ENCODE assay signal across 18 cellular contexts in genomic region chr10:77576633-77577032, GRCh38.
DNase-seq lines count a peak whose midpoint lies in the region; ATAC-seq and TF ChIP-seq lines count a peak whose summit lies in the region.
"Had no signal": no experiment of that assay in that cellular context is flagged by ENCODE, and none has a peak within 500 bp of the region (broad histone marks: within the 10 kb centered on the region; RNA-seq: fewer than 3 reads in every experiment).

No MANE protein-coding gene starts in this region.

- no peaks in the 10 kb centered on the region for H3K36me3 ChIP-seq in Panc1 (ENCODE audit: control insufficient read depth, insufficient read depth, low read length)
- H3K36me3 ChIP-seq in sigmoid colon: no peaks in the 10 kb centered on the region
- H3K36me3 ChIP-seq: BE2C had no signal

- POLR2A ChIA-PET in Panc1 (lab: Charles Lee): no interaction called here

- in situ Hi-C loops in Panc1 (cut with HindIII; ENCODE audit: low pct_unique_long_range_greater_than_20kb, low sequenced_read_pairs): no loop called here

- DNase-seq in Panc1 (ENCODE audit: low read depth, low spot score): no peak
- peak; percentile 41 for DNase-seq in globus pallidus (ENCODE audit: low spot score)
- no peak for DNase-seq in sigmoid colon
- DNase-seq in kidney glomerular epithelial cell (lab: John Stamatoyannopoulos, UW): no peak
- no peak for DNase-seq in hepatic stellate cell (ENCODE audit: low spot score)
- DNase-seq in activated T-cell treated with anti-CD3 and anti-CD28 coated beads, Interleukin-2, amount 50 U/mL, for 48 hours: no peak
- DNase-seq: BE2C; CD4-positive, CD25-positive, alpha-beta regulatory T cell; CD8-positive, alpha-beta memory T cell; COR-L47; DMS 273 treated with DMSO at 0.1 percent for 48 hours; DMS53; DND-41; EL; GM23248; HCEC 1CT had no signal

- TF ChIP-seq CTCF in Panc1 (IDR thresholded peaks at IDR 0.05) (no peak), sigmoid colon (IDR thresholded peaks at IDR 0.05) (no peak)

- peak overlapping the region; percentile 25; the same call in 1 of the 2 replicates for H3K27ac ChIP-seq in Panc1 (ENCODE audit: low read length)
- H3K27ac ChIP-seq in sigmoid colon: peak overlapping the region; percentile 26 to 76 (median 54)
- H3K27ac ChIP-seq: GM23248, HL-60 had no signal

- TF ChIP-seq EP300 in sigmoid colon (IDR thresholded peaks at IDR 0.05): no peak

- CTCF ChIA-PET in Panc1 (lab: Charles Lee): no interaction called here

- H3K9me3 ChIP-seq in Panc1 (ENCODE audit: control insufficient read depth, insufficient read depth, low read depth, low read length) (no peaks in the 10 kb centered on the region), sigmoid colon (no peaks in the 10 kb centered on the region)
- H3K9me3 ChIP-seq: BE2C had no signal

- H3K4me3 ChIP-seq in Panc1 (ENCODE audit: low read depth in 2 of 2, low read length in 2 of 2) (no peak overlapping the region), sigmoid colon (no peak overlapping the region)
- H3K4me3 ChIP-seq: GM12878, GM23248 had no signal

- BruUV-seq in Panc1 (replicated peaks; lab: Mats Ljungman, UMichigan): no TSS peak

- no peak for ATAC-seq in Panc1
- ATAC-seq: GM12878 had no signal

- no peak for TF ChIP-seq POLR2A in sigmoid colon (IDR thresholded peaks at IDR 0.05)

- 91 to 94% methylated on average over 5 of the region's 5 CpGs for WGBS in sigmoid colon, 2 donors

- H3K27me3 ChIP-seq in Panc1 (ENCODE audit: control insufficient read depth, insufficient read depth, low read length) (no peaks in the 10 kb centered on the region), sigmoid colon (no peaks in the 10 kb centered on the region)
- H3K27me3 ChIP-seq: BE2C had no signal

- intact Hi-C loops in Panc1 (cut with micrococcal nuclease; ENCODE audit: unreplicated experiment) (no loop called here), sigmoid colon (cut with DNase I) (no loop called here)

- H3K4me1 ChIP-seq in Panc1 (ENCODE audit: control insufficient read depth, insufficient read depth, low read length) (peaks cover 47% of the 10 kb centered on the region), sigmoid colon (peaks cover 0 to 59% (median 48%) of the 10 kb centered on the region in 4 donors)
